In genomic region chr17:36544049-36544319, GRCh38 we compare ENCODE assay signal across 8 cellular contexts. TPM values are rescaled to one million over a fixed set of nuclear protein-coding genes. Genes with fewer than 3 reads are reported as not detected.
DNase-seq lines count a peak whose midpoint lies in the region; ATAC-seq and TF ChIP-seq lines count a peak whose summit lies in the region.

No MANE protein-coding gene starts in this region.

- H3K4me3 ChIP-seq in RWPE2 (ENCODE audit: severe bottlenecking), result peak overlapping the region; percentile 96
- peak overlapping the region; percentile 96 for H3K4me3 ChIP-seq in lower leg skin (ENCODE audit: low read depth, poor library complexity, severe bottlenecking)
- H3K4me3 ChIP-seq in suprapubic skin, result peak overlapping the region; percentile 82

- H3K27me3 Mint-ChIP-seq in activated CD4-positive, alpha-beta T cell treated with anti-CD3 and anti-CD28 coated beads, Interleukin-2, amount 10 ng/mL, durations not matched to agents 7 days and 5 days, result no peaks in the 10 kb centered on the region

- peaks cover 35% of the 10 kb centered on the region for H3K36me3 Mint-ChIP-seq in activated CD4-positive, alpha-beta T cell treated with anti-CD3 and anti-CD28 coated beads, Interleukin-2, amount 10 ng/mL, durations not matched to agents 7 days and 5 days (ENCODE audit: low read depth)

- H3K9me3 ChIP-seq in RWPE2 (ENCODE audit: severe bottlenecking) (no peaks in the 10 kb centered on the region), suprapubic skin (no peaks in the 10 kb centered on the region)

- peak overlapping the region; percentile 88 for H3K4me3 Mint-ChIP-seq in activated CD4-positive, alpha-beta T cell treated with anti-CD3 and anti-CD28 coated beads, Interleukin-2, amount 10 ng/mL, durations not matched to agents 7 days and 5 days

- TF ChIP-seq POLR2A in lower leg skin (IDR thresholded peaks at IDR 0.05) (no peak), suprapubic skin (IDR thresholded peaks at IDR 0.05) (no peak)

- peaks cover 32% of the 10 kb centered on the region for H3K36me3 ChIP-seq in RWPE2 (ENCODE audit: low read depth)
- no peaks in the 10 kb centered on the region for H3K36me3 ChIP-seq in suprapubic skin

- TF ChIP-seq CTCF in RWPE2 (IDR thresholded peaks at IDR 0.05; ENCODE audit: poor library complexity, severe bottlenecking) (no peak), lower leg skin (IDR thresholded peaks at IDR 0.05) (no peak), suprapubic skin (IDR thresholded peaks at IDR 0.05) (no peak)

- no peaks in the 10 kb centered on the region for H3K9me3 Mint-ChIP-seq in activated CD4-positive, alpha-beta T cell treated with anti-CD3 and anti-CD28 coated beads, Interleukin-2, amount 10 ng/mL, durations not matched to agents 7 days and 5 days

- ATAC-seq in HG03135 (IDR thresholded peaks at IDR 0.05; ENCODE audit: unreplicated experiment) (peak; percentile 17), RWPE2 (ENCODE audit: low read depth) (peak; percentile 13), GM18519 (IDR thresholded peaks at IDR 0.05; ENCODE audit: low FRiP score, unreplicated experiment) (no peak)

- H3K4me1 ChIP-seq in RWPE2 (ENCODE audit: insufficient read depth, poor library complexity, severe bottlenecking), result peaks cover 20% of the 10 kb centered on the region
- peaks cover 40% of the 10 kb centered on the region for H3K4me1 ChIP-seq in suprapubic skin

- H3K27me3 ChIP-seq in RWPE2 (ENCODE audit: insufficient read depth, poor library complexity, severe bottlenecking), result no peaks in the 10 kb centered on the region
- H3K27me3 ChIP-seq in suprapubic skin, result no peaks in the 10 kb centered on the region

- CTCF ChIA-PET in activated CD4-positive, alpha-beta T cell treated with anti-CD3 and anti-CD28 coated beads, Interleukin-2, amount 10 ng/mL, durations not matched to agents 7 days and 5 days (lab: Charles Lee), result interaction anchor here (1.1 kb wide), 1 partner anchor 58 kb away, joined by 3 read pairs; the partner anchor contains the start of gene MRM1

- WGBS in lower leg skin, 2 donors, result 1% methylated on average over 11 of the region's 11 CpGs
- 0% methylated on average over 8 of the region's 11 CpGs for WGBS in suprapubic skin

- H3K4me1 Mint-ChIP-seq in activated CD4-positive, alpha-beta T cell treated with anti-CD3 and anti-CD28 coated beads, Interleukin-2, amount 10 ng/mL, durations not matched to agents 7 days and 5 days, result peaks cover 28% of the 10 kb centered on the region

- H3K27ac ChIP-seq in RWPE2 (ENCODE audit: poor library complexity, severe bottlenecking), result peak overlapping the region; percentile 88
- peak overlapping the region; percentile 98 for H3K27ac ChIP-seq in cingulate gyrus (ENCODE audit: low read depth, low read length)
- peak overlapping the region; percentile 97 for H3K27ac ChIP-seq in suprapubic skin

- peak; percentile 22 for DNase-seq in activated CD4-positive, alpha-beta T cell treated with anti-CD3 and anti-CD28 coated beads, Interleukin-2, amount 10 ng/mL, durations not matched to agents 7 days and 5 days
- no peak for DNase-seq in activated CD4-positive, alpha-beta T cell treated with anti-CD3 and anti-CD28 coated beads, Interleukin-2, amount 50 U/mL, for 1 hour
- no peak for DNase-seq in RWPE2 (ENCODE audit: low spot score)
- no peak for DNase-seq in lower leg skin (ENCODE audit: low spot score in 2 of 2)
- no peak for DNase-seq in suprapubic skin (ENCODE audit: low spot score in 2 of 2)

- TF ChIP-seq EP300 in suprapubic skin (IDR thresholded peaks at IDR 0.05), result no peak

- POLR2A ChIA-PET in activated CD4-positive, alpha-beta T cell treated with anti-CD3 and anti-CD28 coated beads, Interleukin-2, amount 10 ng/mL, durations not matched to agents 7 days and 5 days (lab: Charles Lee), result no interaction called here

- intact Hi-C loops in lower leg skin (cut with DNase I; ENCODE audit: low total_unique reads), result no loop called here

- H3K27ac Mint-ChIP-seq in activated CD4-positive, alpha-beta T cell treated with anti-CD3 and anti-CD28 coated beads, Interleukin-2, amount 10 ng/mL, durations not matched to agents 7 days and 5 days, result peak overlapping the region; percentile 98

RNA-seq across cellular contexts. Expression of gene GGNBP2, which starts 0.7 kb away (rescaled TPM):
- total RNA-seq in activated CD4-positive, alpha-beta T cell treated with anti-CD3 and anti-CD28 coated beads, Interleukin-2, amount 10 ng/mL, durations not matched to agents 7 days and 5 days, result 100 to 1,000 TPM; 111 to 116 TPM
- 10 to 100 TPM; 38.2 to 79.6 (median 55.0) TPM for total RNA-seq in lower leg skin
- 10 to 100 TPM; 49.4 to 84.1 (median 57.1) TPM for total RNA-seq in suprapubic skin

RNA-seq across cellular contexts. Expression of gene PIGW, which starts 9.2 kb away (rescaled TPM):
- 10 to 100 TPM; 12.8 to 15.2 TPM for total RNA-seq in activated CD4-positive, alpha-beta T cell treated with anti-CD3 and anti-CD28 coated beads, Interleukin-2, amount 10 ng/mL, durations not matched to agents 7 days and 5 days
- 1 to 10 TPM; 4.3 to 9.0 (median 6.9) TPM for total RNA-seq in lower leg skin
- total RNA-seq in suprapubic skin, result 10 to 100 TPM in 2 of 4 donors, 1 to 10 TPM in 2; 4.1 to 13.1 (median 9.0) TPM

RNA-seq across cellular contexts. Expression of gene MYO19, which starts 9.3 kb away (rescaled TPM):
- total RNA-seq in activated CD4-positive, alpha-beta T cell treated with anti-CD3 and anti-CD28 coated beads, Interleukin-2, amount 10 ng/mL, durations not matched to agents 7 days and 5 days, result 100 to 1,000 TPM; 125 to 127 TPM
- total RNA-seq in lower leg skin, result 100 to 1,000 TPM in 1 of 4 donors, 10 to 100 TPM in 3; 70.5 to 167 (median 88.1) TPM
- total RNA-seq in suprapubic skin, result 100 to 1,000 TPM; 134 to 366 (median 154) TPM

RNA-seq across cellular contexts. Expression of gene DHRS11, which starts 47.7 kb away (rescaled TPM):
- total RNA-seq in activated CD4-positive, alpha-beta T cell treated with anti-CD3 and anti-CD28 coated beads, Interleukin-2, amount 10 ng/mL, durations not matched to agents 7 days and 5 days, result 1 to 10 TPM; 4.8 to 5.0 TPM
- total RNA-seq in lower leg skin, result 10 to 100 TPM; 11.3 to 21.1 (median 14.9) TPM
- total RNA-seq in suprapubic skin, result 10 to 100 TPM; 10.5 to 19.7 (median 16.9) TPM

RNA-seq across cellular contexts. Expression of gene MRM1, which starts 57.4 kb away (rescaled TPM):
- total RNA-seq in activated CD4-positive, alpha-beta T cell treated with anti-CD3 and anti-CD28 coated beads, Interleukin-2, amount 10 ng/mL, durations not matched to agents 7 days and 5 days, result 1 to 10 TPM; 6.8 to 8.6 TPM
- total RNA-seq in lower leg skin, result 1 to 10 TPM; 5.1 to 8.9 (median 5.9) TPM
- total RNA-seq in suprapubic skin, result 1 to 10 TPM; 3.5 to 6.6 (median 4.7) TPM
